8 cellular contexts compared by ENCODE assay signal in genomic region chr11:126303623-126304456, GRCh38. TPM values are rescaled to one million over a fixed set of nuclear protein-coding genes. Genes with fewer than 3 reads are reported as not detected.
A peak's percentile ranks its signal among the peaks of the same experiment; 100 is the strongest.
DNase-seq lines count a peak whose midpoint lies in the region; ATAC-seq, FAIRE-seq and TF ChIP-seq lines count a peak whose summit lies in the region.

TSS of gene DCPS (plus strand) at chr11:126304060. CDS start at chr11:126304081, 21 bp downstream.

- no peak for TF ChIP-seq CTCF in Caco-2 (IDR thresholded peaks at IDR 0.05; ENCODE audit: insufficient read depth in 1 of 2, low read depth in 1 of 2, low read length in 1 of 2, severe bottlenecking in 1 of 2, unreplicated experiment in 1 of 2)

- H3K27ac Mint-ChIP-seq in Caco-2 (ENCODE audit: unreplicated experiment) = peak within 1 kb of the TSS; percentile 97
- peak within 1 kb of the TSS; percentile 85 for H3K27ac Mint-ChIP-seq in activated CD8-positive, alpha-beta memory T cell treated with anti-CD3 and anti-CD28 coated beads, Interleukin-2, amount 10 ng/mL, durations not matched to agents 7 days and 5 days

- H3K9ac ChIP-seq in NT2/D1 (ENCODE audit: insufficient read length, low read depth) = peak within 1 kb of the TSS; percentile 86
- H3K9ac ChIP-seq in endocrine pancreas (ENCODE audit: control insufficient read depth, insufficient read depth, low read length) = peak within 1 kb of the TSS; percentile 91

- H3K36me3 ChIP-seq in Caco-2 (ENCODE audit: control insufficient read depth, insufficient read depth, low read length) (peaks cover 2% of the 10 kb centered on the region; the same call in 1 of the 2 replicates), NT2/D1 (ENCODE audit: insufficient read depth, insufficient read length, low read length) (peaks cover 10% of the 10 kb centered on the region), endocrine pancreas (ENCODE audit: control insufficient read depth, insufficient read depth, low read length) (no peaks in the 10 kb centered on the region)

- peak; percentile 70 for FAIRE-seq in HTR-8/SVneo (lab: Jason Lieb, UNC)

- H3K36me3 Mint-ChIP-seq in Caco-2 (ENCODE audit: insufficient read depth, unreplicated experiment) = peaks cover 61% of the 10 kb centered on the region
- H3K36me3 Mint-ChIP-seq in activated CD8-positive, alpha-beta memory T cell treated with anti-CD3 and anti-CD28 coated beads, Interleukin-2, amount 10 ng/mL, durations not matched to agents 7 days and 5 days = peaks cover 30% of the 10 kb centered on the region

- no TSS peak for BruUV-seq in Caco-2 (replicated peaks; lab: Mats Ljungman, UMichigan)

- CTCF ChIA-PET in Caco-2 (lab: Charles Lee) = interaction anchor here (0.5 to 1.1 kb wide), 5 partner anchors 34 to 177 kb away, joined by 3 to 6 read pairs (median 4); partner anchors contain the start of gene ST3GAL4
- CTCF ChIA-PET in activated CD8-positive, alpha-beta memory T cell treated with anti-CD3 and anti-CD28 coated beads, Interleukin-2, amount 10 ng/mL, durations not matched to agents 7 days and 5 days (lab: Charles Lee) = interaction anchor here (0.7 to 3.6 kb wide), 7 partner anchors 12 to 177 kb away, joined by 3 to 20 read pairs (median 4); no protein-coding TSS in a partner anchor

- ATAC-seq in GM21367 (IDR thresholded peaks at IDR 0.05; ENCODE audit: unreplicated experiment) = peak; percentile 81
- ATAC-seq in activated CD8-positive, alpha-beta memory T cell treated with anti-CD3 and anti-CD28 coated beads, Interleukin-2, amount 10 ng/mL, durations not matched to agents 7 days and 5 days = peak; percentile 98

- H3K4me1 ChIP-seq in Caco-2 (0 out of 2 replicates have a peak, but pooled peaks cover 4% of the 10 kb centered on the region), NT2/D1 (ENCODE audit: insufficient read depth, insufficient read length) (no peaks in the 10 kb centered on the region), endocrine pancreas (ENCODE audit: control insufficient read depth, insufficient read depth, low read length) (no peaks in the 10 kb centered on the region)

- H3K4me3 ChIP-seq in Caco-2 (ENCODE audit: low read depth, low read length) (peak within 1 kb of the TSS; percentile 83), NT2/D1 (ENCODE audit: insufficient read length, low read depth) (peak within 1 kb of the TSS; percentile 72), endocrine pancreas (ENCODE audit: control insufficient read depth, insufficient read depth, low read length) (peak within 1 kb of the TSS; percentile 90)

- no peaks in the 10 kb centered on the region for H3K9me3 ChIP-seq in Caco-2
- H3K9me3 ChIP-seq in NT2/D1 (ENCODE audit: insufficient read depth, low read length) = no peaks in the 10 kb centered on the region
- no peaks in the 10 kb centered on the region for H3K9me3 ChIP-seq in endocrine pancreas (ENCODE audit: control insufficient read depth, low read length)

- H3K4me1 Mint-ChIP-seq in Caco-2 (ENCODE audit: low read depth, unreplicated experiment) = peaks cover 12% of the 10 kb centered on the region
- H3K4me1 Mint-ChIP-seq in activated CD8-positive, alpha-beta memory T cell treated with anti-CD3 and anti-CD28 coated beads, Interleukin-2, amount 10 ng/mL, durations not matched to agents 7 days and 5 days = peaks cover 33% of the 10 kb centered on the region

- H3K27me3 ChIP-seq in Caco-2 (replicated peaks; ENCODE audit: control insufficient read depth, insufficient read depth, low read length) (no peaks in the 10 kb centered on the region), NT2/D1 (ENCODE audit: insufficient read depth, insufficient read length) (no peaks in the 10 kb centered on the region), endocrine pancreas (ENCODE audit: control insufficient read depth, insufficient read depth, low read length) (no peaks in the 10 kb centered on the region)

- POLR2A ChIA-PET in Caco-2 (lab: Charles Lee) = interaction anchor here (0.6 to 1.0 kb wide), 4 partner anchors 35 to 1467 kb away, joined by 3 to 9 read pairs (median 6); partner anchors contain the start of genes FOXRED1, PUS3, SRPRA and ST3GAL4

- H3K27me3 Mint-ChIP-seq in Caco-2 (ENCODE audit: insufficient read depth, unreplicated experiment) = no peaks in the 10 kb centered on the region
- no peaks in the 10 kb centered on the region for H3K27me3 Mint-ChIP-seq in activated CD8-positive, alpha-beta memory T cell treated with anti-CD3 and anti-CD28 coated beads, Interleukin-2, amount 10 ng/mL, durations not matched to agents 7 days and 5 days

- H3K4me3 Mint-ChIP-seq in Caco-2 (ENCODE audit: unreplicated experiment) = peak within 1 kb of the TSS; percentile 96
- peak within 1 kb of the TSS; percentile 90 for H3K4me3 Mint-ChIP-seq in activated CD8-positive, alpha-beta memory T cell treated with anti-CD3 and anti-CD28 coated beads, Interleukin-2, amount 10 ng/mL, durations not matched to agents 7 days and 5 days

- no peaks in the 10 kb centered on the region for H3K9me3 Mint-ChIP-seq in Caco-2 (ENCODE audit: unreplicated experiment)
- no peaks in the 10 kb centered on the region for H3K9me3 Mint-ChIP-seq in activated CD8-positive, alpha-beta memory T cell treated with anti-CD3 and anti-CD28 coated beads, Interleukin-2, amount 10 ng/mL, durations not matched to agents 7 days and 5 days (ENCODE audit: low read depth)

- DNase-seq in Caco-2 (peak; percentile 94 to 99), HTR-8/SVneo (ENCODE audit: insufficient read length, low spot score) (peak; percentile 88), NT2/D1 (ENCODE audit: low read depth, low spot score) (peak; percentile 84), mesenteric fat pad (ENCODE audit: low spot score) (peak; percentile 97)
- peak; percentile 91 for DNase-seq in activated CD8-positive, alpha-beta memory T cell treated with anti-CD3 and anti-CD28 coated beads, Interleukin-2, amount 10 ng/mL, durations not matched to agents 7 days and 5 days
- DNase-seq in stimulated activated CD8-positive, alpha-beta memory T cell treated with anti-CD3 and anti-CD28 coated beads, Interleukin-15, amount 100 ng/mL, for 24 hours (ENCODE audit: low read depth) = peak; percentile 62

- intact Hi-C loops in Caco-2 (cut with micrococcal nuclease; ENCODE audit: unreplicated experiment) = loop anchor here (1.0 kb wide), 2 partner anchors 21 to 35 kb away; partner anchors contain the start of genes FOXRED1 and TIRAP

RNA-seq across cellular contexts. Expression of gene DCPS, which starts in this region (rescaled TPM):
- total RNA-seq in Caco-2 (2022) (40.2 and 40.4 TPM in 2 replicates), mesenteric fat pad (10.8 TPM)
- 10 to 100 TPM; 40.6 to 41.9 TPM for total RNA-seq in activated CD8-positive, alpha-beta memory T cell treated with anti-CD3 and anti-CD28 coated beads, Interleukin-2, amount 10 ng/mL, durations not matched to agents 7 days and 5 days

Comparison
In these comparisons a context has a peak if more than half of its experiments do, and no peak if none do; other contexts are left out.
1. Peak in every context shown above with its lines: DNase-seq, ATAC-seq and H3K4me3 ChIP-seq.